13 cellular contexts compared by ENCODE assay signal in the genomic region with DNA sequence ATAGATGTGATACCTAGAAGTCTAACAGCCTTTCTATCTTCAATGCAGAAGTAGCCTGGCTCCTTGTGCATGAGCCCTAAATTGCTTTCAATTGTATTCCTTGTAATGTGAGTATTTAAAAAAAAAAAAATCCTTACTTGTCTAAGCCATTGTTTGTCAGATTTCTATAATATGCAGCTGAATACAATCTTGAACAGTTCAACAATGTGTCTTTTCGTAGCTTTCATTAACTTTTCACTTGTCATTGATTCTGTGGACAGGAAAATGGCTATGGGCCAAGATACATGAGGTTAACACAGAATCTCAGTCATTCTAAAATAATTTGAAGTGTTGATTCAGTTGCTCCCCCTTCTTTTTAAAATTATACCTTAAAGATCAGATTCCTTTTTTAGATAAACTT.
DNase-seq lines count a peak whose midpoint lies in the region; TF ChIP-seq lines count a peak whose summit lies in the region.
"Had no signal": no experiment of that assay in that cellular context is flagged by ENCODE, and none has a peak within 500 bp of the region (broad histone marks: within the 10 kb centered on the region; RNA-seq: fewer than 3 reads in every experiment).

No MANE protein-coding gene starts in this region.

- H3K4me3 ChIP-seq in choroid plexus epithelial cell (ENCODE audit: low read depth, low read length) (no peak overlapping the region), retinal pigment epithelial cell (ENCODE audit: low read length) (no peak overlapping the region)
- H3K4me3 ChIP-seq: BLaER1, GM12878 had no signal

- DNase-seq in LHCN-M2 (ENCODE audit: low read depth) (peak; percentile 3), NCI-H226 (peak; percentile 6), choroid plexus epithelial cell (ENCODE audit: low read depth) (peak; percentile 9), retinal pigment epithelial cell (ENCODE audit: low read depth) (peak; percentile 8), NCI-H2029 (lab: John Stamatoyannopoulos, UW) (no peak), EL (no peak), NCI-H1092 (lab: John Stamatoyannopoulos, UW) (no peak)
- DNase-seq: 8988T, AML-193, Calu3, DMS 273 treated with DMSO at 0.1 percent for 48 hours had no signal

- TF ChIP-seq CTCF in choroid plexus epithelial cell (conservative IDR thresholded peaks at IDR 0.05; ENCODE audit: low read depth, low read length) (no peak), retinal pigment epithelial cell (conservative IDR thresholded peaks at IDR 0.05; ENCODE audit: low read depth, low read length) (no peak)

Comparison
In these comparisons a context has a peak if more than half of its experiments do, and no peak if none do; other contexts are left out.
1. DNase-seq: peak in LHCN-M2 (single experiment), NCI-H226 (single experiment), choroid plexus epithelial cell (single experiment) and retinal pigment epithelial cell (single experiment); none in NCI-H2029 (single experiment), EL (single experiment) and NCI-H1092 (single experiment).